In the genomic region with DNA sequence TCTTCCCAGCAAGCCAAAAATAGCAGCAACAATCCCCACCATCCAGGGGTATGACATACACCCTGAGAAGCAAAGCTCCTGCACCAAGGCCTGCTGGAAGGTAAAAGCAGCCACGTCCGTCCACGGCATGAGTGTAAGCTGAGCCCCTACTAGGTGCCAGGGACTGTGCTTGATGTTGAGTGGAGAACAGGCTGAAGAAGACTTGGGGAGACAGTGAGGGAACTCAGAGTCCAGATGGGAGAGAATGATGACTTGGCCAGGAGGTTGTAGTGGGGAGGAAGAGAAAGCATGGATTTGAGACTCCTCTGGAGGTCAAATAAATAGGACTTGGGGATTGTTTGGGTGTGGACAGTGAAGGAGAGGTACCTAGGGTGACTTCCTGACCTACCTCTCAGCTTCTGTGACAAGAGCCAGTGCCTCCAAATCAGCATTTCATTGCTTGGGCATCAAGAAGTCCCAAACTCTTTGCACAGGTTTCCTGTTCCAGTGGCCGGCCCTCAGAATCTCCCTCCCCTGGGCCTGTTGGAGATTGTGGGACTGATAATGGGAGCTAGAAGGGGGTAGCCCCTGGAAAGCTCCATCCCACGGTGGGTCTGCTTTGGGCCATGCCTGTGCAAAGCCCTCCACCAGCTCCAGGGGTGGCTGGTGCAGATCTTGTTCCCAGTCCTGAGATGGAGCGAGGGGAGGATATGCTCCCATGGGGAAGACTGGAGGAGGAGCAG, we compare ENCODE assay signal across 23 cellular contexts. TPM values are rescaled to one million over a fixed set of nuclear protein-coding genes. Genes with fewer than 3 reads are reported as not detected.
"Had no signal": no experiment of that assay in that cellular context is flagged by ENCODE, and none has a peak within 500 bp of the region (broad histone marks: within the 10 kb centered on the region; RNA-seq: fewer than 3 reads in every experiment).

No MANE protein-coding gene starts in this region.

- H3K36me3 ChIP-seq: colonic mucosa, tibial nerve had no signal

- FAIRE-seq: bronchial epithelial cell, endothelial cell of umbilical vein, keratinocyte had no signal

- H3K4me1 Mint-ChIP-seq: activated CD4-positive, alpha-beta T cell treated with anti-CD3 and anti-CD28 coated beads for 36 hours; activated naive CD4-positive, alpha-beta T cell treated with anti-CD3 and anti-CD28 coated beads, Interleukin-2, amount 50 U/mL, for 24 hours; activated naive CD8-positive, alpha-beta T cell treated with anti-CD3 and anti-CD28 coated beads, Interleukin-2, amount 50 U/mL, for 24 hours; central memory CD8-positive, alpha-beta T cell; naive thymus-derived CD4-positive, alpha-beta T cell; WTC11 had no signal

- H3K27ac Mint-ChIP-seq: activated CD4-positive, alpha-beta T cell treated with anti-CD3 and anti-CD28 coated beads for 36 hours; activated naive CD4-positive, alpha-beta T cell treated with anti-CD3 and anti-CD28 coated beads, Interleukin-2, amount 50 U/mL, for 24 hours; activated naive CD8-positive, alpha-beta T cell treated with anti-CD3 and anti-CD28 coated beads, Interleukin-2, amount 50 U/mL, for 24 hours; activated T-helper 2 cell treated with anti-CD3 and anti-CD28 coated beads, Interferon-gamma antibody, Interleukin-2, Interleukin-4, amounts not matched to agents 10 μg/mL and 5 μg/mL and 100 μg/mL, durations not matched to agents 14 hours and 24 hours and 36 hours; naive thymus-derived CD4-positive, alpha-beta T cell; WTC11 had no signal

- H3K27ac ChIP-seq: colonic mucosa, dorsolateral prefrontal cortex, tibial nerve had no signal

- H3K27me3 Mint-ChIP-seq: activated CD4-positive, alpha-beta T cell treated with anti-CD3 and anti-CD28 coated beads for 36 hours; activated naive CD4-positive, alpha-beta T cell treated with anti-CD3 and anti-CD28 coated beads, Interleukin-2, amount 50 U/mL, for 24 hours; activated naive CD8-positive, alpha-beta T cell treated with anti-CD3 and anti-CD28 coated beads, Interleukin-2, amount 50 U/mL, for 24 hours had no signal

- DNase-seq: activated CD4-positive, alpha-beta T cell treated with anti-CD3 and anti-CD28 coated beads for 36 hours; activated CD4-positive, alpha-beta T cell treated with anti-CD3 and anti-CD28 coated beads, Interleukin-2, amount 50 U/mL, for 4 hours; activated naive CD8-positive, alpha-beta T cell treated with anti-CD3 and anti-CD28 coated beads, Interleukin-2, amount 50 U/mL, for 24 hours; activated T-cell treated with anti-CD3 and anti-CD28 coated beads, Interleukin-2, amount 50 U/mL, for 4 hours; amygdala; colonic mucosa; effector memory CD4-positive, alpha-beta T cell; hippocampal formation; left colon; midbrain; naive thymus-derived CD4-positive, alpha-beta T cell; nucleus accumbens; stimulated activated naive CD4-positive, alpha-beta T cell treated with Interleukin-2 at 50 U/mL for 16 hours; T-helper 2 cell had no signal

- H3K4me3 Mint-ChIP-seq: activated CD4-positive, alpha-beta T cell treated with anti-CD3 and anti-CD28 coated beads for 36 hours; activated naive CD4-positive, alpha-beta T cell treated with anti-CD3 and anti-CD28 coated beads, Interleukin-2, amount 50 U/mL, for 24 hours; activated naive CD8-positive, alpha-beta T cell treated with anti-CD3 and anti-CD28 coated beads, Interleukin-2, amount 50 U/mL, for 24 hours; activated T-cell treated with anti-CD3 and anti-CD28 coated beads, Interleukin-2, amount 50 U/mL, for 4 hours; central memory CD8-positive, alpha-beta T cell; naive thymus-derived CD4-positive, alpha-beta T cell; WTC11 had no signal

- H3K9me3 ChIP-seq: colonic mucosa had no signal

- H3K27me3 ChIP-seq: colonic mucosa, dorsolateral prefrontal cortex, tibial nerve had no signal

- H3K4me3 ChIP-seq: colonic mucosa, dorsolateral prefrontal cortex, tibial nerve had no signal

- H3K4me1 ChIP-seq: colonic mucosa had no signal

RNA-seq across cellular contexts. Expression of a gene that starts 58.3 kb away (rescaled TPM):
- total RNA-seq: activated CD4-positive, alpha-beta T cell treated with anti-CD3 and anti-CD28 coated beads for 36 hours; activated T-helper 2 cell treated with anti-CD3 and anti-CD28 coated beads, Interferon-gamma antibody, Interleukin-2, Interleukin-4, amounts not matched to agents 10 μg/mL and 5 μg/mL and 100 μg/mL, durations not matched to agents 14 hours and 24 hours and 36 hours; endothelial cell of umbilical vein; naive thymus-derived CD4-positive, alpha-beta T cell had no signal
- polyA plus RNA-seq: endothelial cell of umbilical vein; keratinocyte; naive thymus-derived CD4-positive, alpha-beta T cell had no signal
